2 cellular contexts compared by ENCODE assay signal in the genomic region with DNA sequence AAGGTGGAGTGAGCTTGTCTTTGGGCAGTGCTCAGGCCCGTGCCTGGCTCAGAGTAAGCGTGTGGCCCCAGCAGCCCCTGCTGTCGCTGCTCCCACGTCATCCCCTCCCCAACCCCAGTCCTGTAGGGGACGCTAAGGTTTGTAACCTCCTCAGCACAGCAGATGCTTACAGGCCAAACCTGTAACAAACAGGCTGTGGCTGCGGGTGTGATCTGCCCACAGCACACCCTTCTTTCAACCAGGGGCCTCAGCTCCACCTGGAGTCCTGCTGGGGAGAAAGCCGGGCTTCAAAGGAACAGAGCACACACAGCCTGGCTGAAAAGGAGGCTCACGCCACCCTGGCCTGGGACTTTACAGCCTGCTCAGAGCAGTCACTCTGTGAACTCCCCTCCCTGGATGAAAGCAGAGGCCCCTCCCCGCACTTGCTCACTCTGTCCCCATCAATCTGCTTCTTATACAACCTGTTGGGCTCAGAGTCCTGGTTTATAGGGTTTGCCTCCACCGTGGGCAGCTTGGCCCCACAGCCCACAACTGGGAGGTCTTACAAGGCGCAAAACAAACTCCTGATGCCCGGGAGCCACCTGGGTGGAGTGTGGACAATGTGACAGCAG.
TF ChIP-seq lines count a peak whose summit lies in the region.

No MANE protein-coding gene starts in this region.

TF ChIP-seq in IMR-90, 13 proteins besides CTCF, POLR2A, EP300 and RAD21:
- TF ChIP-seq CEBPB (IDR thresholded peaks at IDR 0.05; ENCODE audit: low read depth, low read length) = no peak
- TF ChIP-seq FOS (IDR thresholded peaks at IDR 0.05; ENCODE audit: low read depth, low read length) = no peak
- TF ChIP-seq, protein P1, sequence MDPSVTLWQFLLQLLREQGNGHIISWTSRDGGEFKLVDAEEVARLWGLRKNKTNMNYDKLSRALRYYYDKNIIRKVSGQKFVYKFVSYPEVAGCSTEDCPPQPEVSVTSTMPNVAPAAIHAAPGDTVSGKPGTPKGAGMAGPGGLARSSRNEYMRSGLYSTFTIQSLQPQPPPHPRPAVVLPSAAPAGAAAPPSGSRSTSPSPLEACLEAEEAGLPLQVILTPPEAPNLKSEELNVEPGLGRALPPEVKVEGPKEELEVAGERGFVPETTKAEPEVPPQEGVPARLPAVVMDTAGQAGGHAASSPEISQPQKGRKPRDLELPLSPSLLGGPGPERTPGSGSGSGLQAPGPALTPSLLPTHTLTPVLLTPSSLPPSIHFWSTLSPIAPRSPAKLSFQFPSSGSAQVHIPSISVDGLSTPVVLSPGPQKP (IDR thresholded peaks at IDR 0.05; ENCODE audit: borderline replicate concordance, low read depth, low read length) = no peak
- no peak for TF ChIP-seq RFX5 (IDR thresholded peaks at IDR 0.05; ENCODE audit: low read depth, low read length)
- no peak for TF ChIP-seq MAFK (IDR thresholded peaks at IDR 0.05; ENCODE audit: low read depth, low read length)
TF ChIP-seq in IMR-90: peak in this region for 0.

TF ChIP-seq in endothelial cell of umbilical vein, 7 proteins besides CTCF, POLR2A, EP300 and RAD21:
- TF ChIP-seq, protein P2, sequence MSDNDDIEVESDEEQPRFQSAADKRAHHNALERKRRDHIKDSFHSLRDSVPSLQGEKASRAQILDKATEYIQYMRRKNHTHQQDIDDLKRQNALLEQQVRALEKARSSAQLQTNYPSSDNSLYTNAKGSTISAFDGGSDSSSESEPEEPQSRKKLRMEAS (IDR thresholded peaks at IDR 0.05; ENCODE audit: insufficient read depth, insufficient read length) = no peak
- TF ChIP-seq GATA2 (IDR thresholded peaks at IDR 0.05; ENCODE audit: insufficient read depth, insufficient read length, low read depth, low read length) (no peak), EZH2 (IDR thresholded peaks at IDR 0.05; ENCODE audit: borderline replicate concordance, low read depth, low read length, severe bottlenecking) (no peak), MYC (IDR thresholded peaks at IDR 0.05; ENCODE audit: low read depth, low read length) (no peak), POLR2AphosphoS5 (IDR thresholded peaks at IDR 0.05; ENCODE audit: insufficient read depth, low read depth, low read length) (no peak)
